In genomic region chrX:14660970-14661369, GRCh38 we compare ENCODE assay signal across 26 cellular contexts.
"Had no signal": no experiment of that assay in that cellular context is flagged by ENCODE, and none has a peak within 500 bp of the region (broad histone marks: within the 10 kb centered on the region; RNA-seq: fewer than 3 reads in every experiment).

No MANE protein-coding gene starts in this region.

- H3K9me3 ChIP-seq: esophagus muscularis mucosa, gastroesophageal sphincter, heart left ventricle, left lung, psoas muscle, suprapubic skin, transverse colon, vagina had no signal

- DNase-seq: dermis blood vessel endothelial cell; effector memory CD4-positive, alpha-beta T cell; foreskin keratinocyte; heart left ventricle; kidney; left lung; mesenchymal stem cell; naive thymus-derived CD8-positive, alpha-beta T cell; nephron progenitor cell; nucleus accumbens; posterior cingulate gyrus; psoas muscle; right cardiac atrium; stimulated activated CD4-positive, alpha-beta T cell treated with anti-CD3 and anti-CD28 coated beads, Interleukin-15, amount 100 ng/mL, for 24 hours; stimulated activated CD4-positive, alpha-beta T cell treated with anti-CD3 and anti-CD28 coated beads, Interleukin-4, amount 100 ng/mL, for 1 hour; stimulated activated CD8-positive, alpha-beta memory T cell treated with anti-CD3 and anti-CD28 coated beads, Interleukin-4, amount 100 ng/mL, for 48 hours; stimulated activated naive CD4-positive, alpha-beta T cell; stimulated activated naive CD8-positive, alpha-beta T cell treated with anti-CD3 and anti-CD28 coated beads, Interleukin-15, amount 100 ng/mL, for 72 hours; transverse colon had no signal

- H3K4me3 ChIP-seq: coronary artery, esophagus muscularis mucosa, gastroesophageal sphincter, heart left ventricle, hepatocyte, left lung, psoas muscle, skin epidermis, suprapubic skin, transverse colon, vagina had no signal

- H3K36me3 ChIP-seq: esophagus muscularis mucosa, gastroesophageal sphincter, heart left ventricle, left lung, suprapubic skin, transverse colon, vagina had no signal

- H3K27ac ChIP-seq: coronary artery, esophagus muscularis mucosa, foreskin keratinocyte, gastroesophageal sphincter, heart left ventricle, hepatocyte, left lung, psoas muscle, skin epidermis, suprapubic skin, transverse colon, vagina had no signal

- ATAC-seq: foreskin keratinocyte; gastroesophageal sphincter; heart left ventricle; left lung; naive thymus-derived CD8-positive, alpha-beta T cell; psoas muscle; right cardiac atrium; stimulated activated naive CD8-positive, alpha-beta T cell treated with anti-CD3 and anti-CD28 coated beads, Interleukin-15, amount 100 ng/mL, for 72 hours had no signal

- H3K4me1 ChIP-seq: esophagus muscularis mucosa, foreskin keratinocyte, gastroesophageal sphincter, heart left ventricle, left lung, psoas muscle, suprapubic skin, transverse colon, vagina had no signal
